ENCODE assay signal across 9 cellular contexts in genomic region chr15:74373731-74374647, GRCh38. TPM values are rescaled to one million over a fixed set of nuclear protein-coding genes. Genes with fewer than 3 reads are reported as not detected.
DNase-seq lines count a peak whose midpoint lies in the region; ATAC-seq and TF ChIP-seq lines count a peak whose summit lies in the region.
"Had no signal": no experiment of that assay in that cellular context is flagged by ENCODE, and none has a peak within 500 bp of the region (broad histone marks: within the 10 kb centered on the region; RNA-seq: fewer than 3 reads in every experiment).

No MANE protein-coding gene starts in this region.

- peaks cover 8% of the 10 kb centered on the region for H3K27me3 Mint-ChIP-seq in CD8-positive, alpha-beta T cell (ENCODE audit: low read depth)
- peaks cover 31% of the 10 kb centered on the region for H3K27me3 Mint-ChIP-seq in activated CD4-positive, alpha-beta memory T cell treated with anti-CD3 and anti-CD28 coated beads, Interleukin-2, amount 10 ng/mL, durations not matched to agents 7 days and 5 days

- peaks cover 15% of the 10 kb centered on the region for H3K4me1 ChIP-seq in CD8-positive, alpha-beta T cell (ENCODE audit: insufficient read depth, low read length)

- peak; percentile 86 for TF ChIP-seq CTCF in CD8-positive, alpha-beta T cell (IDR thresholded peaks at IDR 0.05)

- peak; percentile 96 for ATAC-seq in CD8-positive, alpha-beta T cell
- peak; percentile 60 for ATAC-seq in GM19467 (IDR thresholded peaks at IDR 0.05; ENCODE audit: unreplicated experiment)

- H3K9me3 ChIP-seq in CD8-positive, alpha-beta T cell (ENCODE audit: low read length) = no peaks in the 10 kb centered on the region

- H3K4me1 Mint-ChIP-seq in CD8-positive, alpha-beta T cell (ENCODE audit: low read depth) = peaks cover 16% of the 10 kb centered on the region
- H3K4me1 Mint-ChIP-seq in activated CD4-positive, alpha-beta memory T cell treated with anti-CD3 and anti-CD28 coated beads, Interleukin-2, amount 10 ng/mL, durations not matched to agents 7 days and 5 days = peaks cover 21% of the 10 kb centered on the region

- H3K27me3 ChIP-seq in CD8-positive, alpha-beta T cell (ENCODE audit: insufficient read depth, low read length) = no peaks in the 10 kb centered on the region

- no peak overlapping the region for H3K27ac Mint-ChIP-seq in CD8-positive, alpha-beta T cell
- peak overlapping the region; percentile 63 for H3K27ac Mint-ChIP-seq in activated CD4-positive, alpha-beta memory T cell treated with anti-CD3 and anti-CD28 coated beads, Interleukin-2, amount 10 ng/mL, durations not matched to agents 7 days and 5 days

- H3K9me3 Mint-ChIP-seq in CD8-positive, alpha-beta T cell = no peaks in the 10 kb centered on the region
- no peaks in the 10 kb centered on the region for H3K9me3 Mint-ChIP-seq in activated CD4-positive, alpha-beta memory T cell treated with anti-CD3 and anti-CD28 coated beads, Interleukin-2, amount 10 ng/mL, durations not matched to agents 7 days and 5 days

- peak overlapping the region; percentile 82 for H3K4me3 Mint-ChIP-seq in CD8-positive, alpha-beta T cell
- peak overlapping the region; percentile 77 for H3K4me3 Mint-ChIP-seq in activated CD4-positive, alpha-beta memory T cell treated with anti-CD3 and anti-CD28 coated beads, Interleukin-2, amount 10 ng/mL, durations not matched to agents 7 days and 5 days

- CTCF ChIA-PET in CD8-positive, alpha-beta T cell (lab: Charles Lee) = interaction anchor here (0.7 to 17.3 kb wide), 23 partner anchors 9 to 395 kb away, joined by 3 to 717 read pairs (median 4); partner anchors contain the start of genes ARID3B, SEMA7A and UBL7
- CTCF ChIA-PET in activated CD4-positive, alpha-beta memory T cell treated with anti-CD3 and anti-CD28 coated beads, Interleukin-2, amount 10 ng/mL, durations not matched to agents 7 days and 5 days (lab: Charles Lee) = interaction anchor here (0.7 to 4.6 kb wide), 18 partner anchors 10 to 260 kb away, joined by 3 to 33 read pairs (median 5); partner anchors contain the start of genes SEMA7A and UBL7

- POLR2A ChIA-PET in CD8-positive, alpha-beta T cell (lab: Charles Lee) = interaction anchor here (0.6 to 1.5 kb wide), 3 partner anchors 87 to 391 kb away, joined by 3 to 6 read pairs (median 4); partner anchors contain the start of gene UBL7
- POLR2A ChIA-PET in activated CD4-positive, alpha-beta memory T cell treated with anti-CD3 and anti-CD28 coated beads, Interleukin-2, amount 10 ng/mL, durations not matched to agents 7 days and 5 days (lab: Charles Lee) = interaction anchor here (0.7 to 1.8 kb wide), 6 partner anchors 11 to 414 kb away, joined by 3 to 7 read pairs (median 4); partner anchors contain the start of genes CLK3 and UBL7

- DNase-seq in CD8-positive, alpha-beta T cell = peak; percentile 92 to 96 (median 95)
- DNase-seq in HS-27A (ENCODE audit: low read depth) = peak; percentile 74
- DNase-seq in NCI-H82 treated with DMSO at 0.1 percent for 48 hours (lab: John Stamatoyannopoulos, UW; ENCODE audit: unreplicated experiment) = peak; percentile 77
- peak; percentile 96 for DNase-seq in activated CD4-positive, alpha-beta memory T cell treated with anti-CD3 and anti-CD28 coated beads, Interleukin-2, amount 10 ng/mL, durations not matched to agents 7 days and 5 days
- DNase-seq in effector CD4-positive, alpha-beta T cell = peak; percentile 93
- DNase-seq in medulla oblongata (ENCODE audit: extremely low spot score) = peak; percentile 93
- DNase-seq in stimulated activated CD4-positive, alpha-beta T cell treated with anti-CD3 and anti-CD28 coated beads, TNF-alpha, amount 100 ng/mL, for 4 hours (ENCODE audit: low read depth in 3 of 3) = peak; percentile 87 to 94 (median 92)

- H3K36me3 Mint-ChIP-seq in CD8-positive, alpha-beta T cell = no peaks in the 10 kb centered on the region
- no peaks in the 10 kb centered on the region for H3K36me3 Mint-ChIP-seq in activated CD4-positive, alpha-beta memory T cell treated with anti-CD3 and anti-CD28 coated beads, Interleukin-2, amount 10 ng/mL, durations not matched to agents 7 days and 5 days (ENCODE audit: low read depth)

- peak overlapping the region; percentile 45 for H3K27ac ChIP-seq in CD8-positive, alpha-beta T cell (ENCODE audit: low read depth, low read length)

- H3K36me3 ChIP-seq in CD8-positive, alpha-beta T cell (ENCODE audit: insufficient read depth, low read length) = no peaks in the 10 kb centered on the region

- peak overlapping the region; percentile 96 for H3K4me3 ChIP-seq in CD8-positive, alpha-beta T cell (ENCODE audit: low read depth, low read length)

- intact Hi-C loops in CD8-positive, alpha-beta T cell (cut with DNase I, micrococcal nuclease) = loop anchor here (1.0 to 10.0 kb wide), 14 partner anchors 64 to 831 kb away; partner anchors contain the start of genes ARID3B (in 2 of the 2), C15orf39 (in 2 of the 2), UBL7 (in 2 of the 2) and CLK3 (in 1 of the 2)

RNA-seq across cellular contexts. Expression of gene CYP11A1, which starts 6.5 kb away (rescaled TPM):
- total RNA-seq in CD8-positive, alpha-beta T cell = not detected
- not detected for total RNA-seq in activated CD4-positive, alpha-beta memory T cell treated with anti-CD3 and anti-CD28 coated beads, Interleukin-2, amount 10 ng/mL, durations not matched to agents 7 days and 5 days
- total RNA-seq: glomerular endothelial cell had no signal

RNA-seq across cellular contexts. Expression of gene SEMA7A, which starts 59.8 kb away (rescaled TPM):
- total RNA-seq in CD8-positive, alpha-beta T cell = 1 to 10 TPM; 8.8 to 9.4 TPM
- total RNA-seq in activated CD4-positive, alpha-beta memory T cell treated with anti-CD3 and anti-CD28 coated beads, Interleukin-2, amount 10 ng/mL, durations not matched to agents 7 days and 5 days = 1 to 10 TPM; 3.8 to 4.3 TPM

Comparison
In these comparisons a context has a peak if more than half of its experiments do, and no peak if none do; other contexts are left out.
1. Peak in every context shown above with its lines: DNase-seq, ATAC-seq, H3K4me3 ChIP-seq and H3K27ac ChIP-seq.